Comparison of ENCODE assay signal across 17 cellular contexts in genomic region chr12:91203610-91204009, GRCh38. TPM values are rescaled to one million over a fixed set of nuclear protein-coding genes. Genes with fewer than 3 reads are reported as not detected.
"Had no signal": no experiment of that assay in that cellular context is flagged by ENCODE, and none has a peak within 500 bp of the region (broad histone marks: within the 10 kb centered on the region; RNA-seq: fewer than 3 reads in every experiment).

No MANE protein-coding gene starts in this region.

- H3K9me3 Mint-ChIP-seq: activated T-helper 2 cell treated with anti-CD3 and anti-CD28 coated beads, Interferon-gamma antibody, Interleukin-2, Interleukin-4, amounts not matched to agents 10 μg/mL and 5 μg/mL and 100 μg/mL, durations not matched to agents 14 hours and 24 hours and 36 hours had no signal

- H3K27ac ChIP-seq: cardiac muscle cell, parathyroid adenoma had no signal

- H3K4me1 Mint-ChIP-seq: activated CD8-positive, alpha-beta memory T cell treated with anti-CD3 and anti-CD28 coated beads, Interleukin-2, amount 10 ng/mL, durations not matched to agents 7 days and 5 days; activated naive CD4-positive, alpha-beta T cell treated with anti-CD3 and anti-CD28 coated beads, Interleukin-2, amount 10 ng/mL, durations not matched to agents 7 days and 5 days; stimulated activated memory B cell treated with anti-CD40 and anti-IgM and Interleukin-4, amounts not matched to agents 10 μg/mL and 1 μg/mL and 100 μg/mL, for 72 hours had no signal

- H3K27ac Mint-ChIP-seq: activated CD8-positive, alpha-beta memory T cell treated with anti-CD3 and anti-CD28 coated beads, Interleukin-2, amount 10 ng/mL, durations not matched to agents 7 days and 5 days; activated naive CD4-positive, alpha-beta T cell treated with anti-CD3 and anti-CD28 coated beads, Interleukin-2, amount 10 ng/mL, durations not matched to agents 7 days and 5 days; activated T-helper 2 cell treated with anti-CD3 and anti-CD28 coated beads, Interferon-gamma antibody, Interleukin-2, Interleukin-4, amounts not matched to agents 10 μg/mL and 5 μg/mL and 100 μg/mL, durations not matched to agents 14 hours and 24 hours and 36 hours; stimulated activated memory B cell treated with anti-CD40 and anti-IgM and Interleukin-4, amounts not matched to agents 10 μg/mL and 1 μg/mL and 100 μg/mL, for 72 hours had no signal

- DNase-seq: activated CD4-positive, alpha-beta T cell treated with anti-CD3 and anti-CD28 coated beads for 1 hour; activated CD4-positive, alpha-beta T cell treated with anti-CD3 and anti-CD28 coated beads, Interleukin-2, amount 50 U/mL, for 48 hours; activated CD8-positive, alpha-beta memory T cell treated with anti-CD3 and anti-CD28 coated beads, Interleukin-2, amount 10 ng/mL, durations not matched to agents 7 days and 5 days; activated naive CD4-positive, alpha-beta T cell treated with anti-CD3 and anti-CD28 coated beads, Interleukin-2, amount 10 ng/mL, durations not matched to agents 7 days and 5 days; activated T-cell treated with anti-CD3 and anti-CD28 coated beads, Interleukin-2, amount 50 U/mL, for 1 hour; hypothalamus; kidney glomerular epithelial cell; midbrain; stimulated activated CD4-positive, alpha-beta T cell treated with anti-CD3 and anti-CD28 coated beads, Interleukin-2, amount 100 ng/mL, for 48 hours; T-helper 9 cell had no signal

- H3K27me3 Mint-ChIP-seq: activated CD8-positive, alpha-beta memory T cell treated with anti-CD3 and anti-CD28 coated beads, Interleukin-2, amount 10 ng/mL, durations not matched to agents 7 days and 5 days; activated naive CD4-positive, alpha-beta T cell treated with anti-CD3 and anti-CD28 coated beads, Interleukin-2, amount 10 ng/mL, durations not matched to agents 7 days and 5 days; stimulated activated memory B cell treated with anti-CD40 and anti-IgM and Interleukin-4, amounts not matched to agents 10 μg/mL and 1 μg/mL and 100 μg/mL, for 72 hours had no signal

- ATAC-seq: activated CD8-positive, alpha-beta memory T cell treated with anti-CD3 and anti-CD28 coated beads, Interleukin-2, amount 10 ng/mL, durations not matched to agents 7 days and 5 days; esophagus mucosa; stimulated activated memory B cell treated with anti-CD40 and anti-IgM and Interleukin-4, amounts not matched to agents 10 μg/mL and 1 μg/mL and 100 μg/mL, for 72 hours had no signal

- H3K4me1 ChIP-seq: parathyroid adenoma had no signal

- H3K36me3 Mint-ChIP-seq: activated CD8-positive, alpha-beta memory T cell treated with anti-CD3 and anti-CD28 coated beads, Interleukin-2, amount 10 ng/mL, durations not matched to agents 7 days and 5 days; activated naive CD4-positive, alpha-beta T cell treated with anti-CD3 and anti-CD28 coated beads, Interleukin-2, amount 10 ng/mL, durations not matched to agents 7 days and 5 days; stimulated activated memory B cell treated with anti-CD40 and anti-IgM and Interleukin-4, amounts not matched to agents 10 μg/mL and 1 μg/mL and 100 μg/mL, for 72 hours had no signal

- FAIRE-seq: colon, endometrium had no signal

- H3K4me3 Mint-ChIP-seq: activated CD8-positive, alpha-beta memory T cell treated with anti-CD3 and anti-CD28 coated beads, Interleukin-2, amount 10 ng/mL, durations not matched to agents 7 days and 5 days; activated naive CD4-positive, alpha-beta T cell treated with anti-CD3 and anti-CD28 coated beads, Interleukin-2, amount 10 ng/mL, durations not matched to agents 7 days and 5 days; stimulated activated memory B cell treated with anti-CD40 and anti-IgM and Interleukin-4, amounts not matched to agents 10 μg/mL and 1 μg/mL and 100 μg/mL, for 72 hours had no signal

- H3K27me3 ChIP-seq: cardiac muscle cell had no signal

RNA-seq across cellular contexts. Expression of gene DCN, which starts 21.0 kb away (rescaled TPM):
- total RNA-seq: activated CD8-positive, alpha-beta memory T cell treated with anti-CD3 and anti-CD28 coated beads, Interleukin-2, amount 10 ng/mL, durations not matched to agents 7 days and 5 days; activated T-helper 2 cell treated with anti-CD3 and anti-CD28 coated beads, Interferon-gamma antibody, Interleukin-2, Interleukin-4, amounts not matched to agents 10 μg/mL and 5 μg/mL and 100 μg/mL, durations not matched to agents 14 hours and 24 hours and 36 hours had no signal
